ENCODE assay signal across 9 cellular contexts in genomic region chr14:68683326-68683725, GRCh38.
DNase-seq lines count a peak whose midpoint lies in the region; ATAC-seq and TF ChIP-seq lines count a peak whose summit lies in the region.
"Had no signal": no experiment of that assay in that cellular context is flagged by ENCODE, and none has a peak within 500 bp of the region (broad histone marks: within the 10 kb centered on the region; RNA-seq: fewer than 3 reads in every experiment).

No MANE protein-coding gene starts in this region.

- no peaks in the 10 kb centered on the region for H3K27me3 Mint-ChIP-seq in naive thymus-derived CD8-positive, alpha-beta T cell

- no peak for ATAC-seq in naive thymus-derived CD8-positive, alpha-beta T cell
- no peak for ATAC-seq in esophagus mucosa

- H3K9me3 Mint-ChIP-seq in naive thymus-derived CD8-positive, alpha-beta T cell: no peaks in the 10 kb centered on the region

- POLR2A ChIA-PET in naive thymus-derived CD8-positive, alpha-beta T cell (lab: Charles Lee): interaction anchor here (0.7 to 4.8 kb wide), 15 partner anchors 8 to 400 kb away, joined by 3 to 94 read pairs (median 4); partner anchors contain the start of gene ZFP36L1

- no peaks in the 10 kb centered on the region for H3K36me3 Mint-ChIP-seq in naive thymus-derived CD8-positive, alpha-beta T cell

- TF ChIP-seq POLR2A in NB4 (IDR thresholded peaks at IDR 0.05; ENCODE audit: extremely low read depth, insufficient read length): no peak

- peak overlapping the region; percentile 71 to 98 (median 92) for H3K27ac Mint-ChIP-seq in naive thymus-derived CD8-positive, alpha-beta T cell

- peak; percentile 80 for DNase-seq in AG10803 (ENCODE audit: low read depth)
- DNase-seq in NB4 (ENCODE audit: low read depth): peak; percentile 75
- DNase-seq in naive thymus-derived CD8-positive, alpha-beta T cell: no peak
- DNase-seq in H4 (ENCODE audit: low spot score): no peak
- DNase-seq in ecto neural progenitor cell (ENCODE audit: low spot score): no peak
- no peak for DNase-seq in activated CD4-positive, CD25-positive, alpha-beta regulatory T cell (lab: John Stamatoyannopoulos, UW)

- H3K4me1 Mint-ChIP-seq in naive thymus-derived CD8-positive, alpha-beta T cell: peaks cover 35 to 79% (median 64%) of the 10 kb centered on the region in 4 donors

- peak overlapping the region; percentile 76 for H3K27ac ChIP-seq in cingulate gyrus (ENCODE audit: low read depth, low read length)

- peak overlapping the region in 9 of 10 donors; percentile 50 to 83 (median 71) for H3K4me3 Mint-ChIP-seq in naive thymus-derived CD8-positive, alpha-beta T cell

- H3K4me3 ChIP-seq in AG10803 (ENCODE audit: low read length) (no peak overlapping the region), NB4 (ENCODE audit: low read depth, low read length) (no peak overlapping the region)
- H3K4me3 ChIP-seq: ovary had no signal

- TF ChIP-seq CTCF in AG10803 (conservative IDR thresholded peaks at IDR 0.05; ENCODE audit: low read length): 0 out of 2 replicates have a peak, but pooled peaks have one; percentile 2
- TF ChIP-seq CTCF in NB4 (IDR thresholded peaks at IDR 0.05; ENCODE audit: low read depth, low read length): no peak

Comparison
In these comparisons a context has a peak if more than half of its experiments do, and no peak if none do; other contexts are left out.
1. DNase-seq: peak in AG10803 (single experiment) and NB4 (single experiment); none in naive thymus-derived CD8-positive, alpha-beta T cell (0 of 10), H4 (single experiment), ecto neural progenitor cell (single experiment) and activated CD4-positive, CD25-positive, alpha-beta regulatory T cell (0 of 4).